24 cellular contexts compared by ENCODE assay signal in genomic region chr14:104119700-104120251, GRCh38. TPM values are rescaled to one million over a fixed set of nuclear protein-coding genes. Genes with fewer than 3 reads are reported as not detected.
A peak's percentile ranks its signal among the peaks of the same experiment; 100 is the strongest.
DNase-seq lines count a peak whose midpoint lies in the region; ATAC-seq and TF ChIP-seq lines count a peak whose summit lies in the region.
"Had no signal": no experiment of that assay in that cellular context is flagged by ENCODE, and none has a peak within 500 bp of the region (broad histone marks: within the 10 kb centered on the region; RNA-seq: fewer than 3 reads in every experiment).

No MANE protein-coding gene starts in this region.

- no peaks in the 10 kb centered on the region for H3K36me3 ChIP-seq in esophagus (ENCODE audit: control insufficient read depth in 2 of 2, insufficient read depth in 2 of 2, low read length in 1 of 2)
- H3K36me3 ChIP-seq: left lung had no signal

- no peaks in the 10 kb centered on the region for H3K27me3 ChIP-seq in esophagus (ENCODE audit: control insufficient read depth in 1 of 2, insufficient read depth in 2 of 2, low read length in 2 of 2)

- H3K9me3 ChIP-seq in esophagus (ENCODE audit: control insufficient read depth in 2 of 2, insufficient read depth in 1 of 2, low read depth in 1 of 2, low read length in 1 of 2) = peaks cover 0 to 3% of the 10 kb centered on the region in 2 donors

- H3K9me3 Mint-ChIP-seq in natural killer cell treated with Interleukin-12 subunit alpha and Interleukin-12 subunit beta and Interleukin-15 and Interleukin-18, amount 100 ng/mL, for 72 hours = peaks cover 4% of the 10 kb centered on the region
- H3K9me3 Mint-ChIP-seq in natural killer cell = peaks cover 4 to 5% of the 10 kb centered on the region in 2 donors
- H3K9me3 Mint-ChIP-seq: activated CD4-positive, alpha-beta T cell treated with anti-CD3 and anti-CD28 coated beads, Interleukin-2, amount 10 ng/mL, durations not matched to agents 24 days and 14 days had no signal

- intact Hi-C loops in natural killer cell (cut with micrococcal nuclease) (no loop called here), posterior vena cava (cut with DNase I) (no loop called here)

- WGBS in esophagus, 2 donors = 68 to 73% methylated on average over 13 of the region's 13 CpGs

- peak overlapping the region; percentile 86 to 91 for H3K27ac ChIP-seq in esophagus (ENCODE audit: low read depth in 2 of 2, low read length in 1 of 2)
- H3K27ac ChIP-seq: body of pancreas, left lung had no signal

- peaks cover 5 to 15% of the 10 kb centered on the region in 2 donors for H3K4me1 ChIP-seq in esophagus (ENCODE audit: control insufficient read depth in 2 of 2, insufficient read depth in 2 of 2, low read length in 1 of 2)

- H3K27ac Mint-ChIP-seq in natural killer cell treated with Interleukin-12 subunit alpha and Interleukin-12 subunit beta and Interleukin-15 and Interleukin-18, amount 100 ng/mL, for 72 hours = no peak overlapping the region
- H3K27ac Mint-ChIP-seq in natural killer cell = no peak overlapping the region
- H3K27ac Mint-ChIP-seq: activated CD4-positive, alpha-beta T cell treated with anti-CD3 and anti-CD28 coated beads, Interleukin-2, amount 10 ng/mL, durations not matched to agents 24 days and 14 days; activated CD8-positive, alpha-beta memory T cell treated with anti-CD3 and anti-CD28 coated beads, Interleukin-2, amount 10 ng/mL, durations not matched to agents 7 days and 5 days; activated T-helper 1 cell treated with anti-CD3 and anti-CD28 coated beads, Interleukin-12 subunit alpha, Interleukin-12 subunit beta, Interleukin-2, Interleukin-4 antibody, amounts not matched to agents 30 ng/mL and 10 ng/mL and 1 ng/mL, durations not matched to agents 14 hours and 24 hours and 36 hours; CD14-positive monocyte; stimulated activated naive CD8-positive, alpha-beta T cell treated with anti-CD3 and anti-CD28 coated beads, Interleukin-15, amount 100 ng/mL, for 72 hours; T-cell had no signal

- no peak for ATAC-seq in natural killer cell treated with Interleukin-12 subunit alpha and Interleukin-12 subunit beta and Interleukin-15 and Interleukin-18, amount 100 ng/mL, for 72 hours
- ATAC-seq in natural killer cell = no peak
- ATAC-seq in GM21381 (IDR thresholded peaks at IDR 0.05; ENCODE audit: unreplicated experiment) = no peak
- ATAC-seq in activated CD4-positive, CD25-positive, alpha-beta regulatory T cell treated with anti-CD3 and anti-CD28 coated beads, Interleukin-2, amount 50 U/mL, for 24 hours = no peak
- ATAC-seq: activated CD8-positive, alpha-beta memory T cell treated with anti-CD3 and anti-CD28 coated beads, Interleukin-2, amount 10 ng/mL, durations not matched to agents 7 days and 5 days; body of pancreas; left lung; PC-3; stimulated activated naive CD8-positive, alpha-beta T cell treated with anti-CD3 and anti-CD28 coated beads, Interleukin-15, amount 100 ng/mL, for 72 hours had no signal

- peaks cover 11 to 29% of the 10 kb centered on the region in 2 donors for H3K27me3 Mint-ChIP-seq in natural killer cell treated with Interleukin-12 subunit alpha and Interleukin-12 subunit beta and Interleukin-15 and Interleukin-18, amount 100 ng/mL, for 72 hours
- peaks cover 9 to 32% of the 10 kb centered on the region in 2 donors for H3K27me3 Mint-ChIP-seq in natural killer cell (ENCODE audit: low read depth in 2 of 2)

- H3K36me3 Mint-ChIP-seq in natural killer cell treated with Interleukin-12 subunit alpha and Interleukin-12 subunit beta and Interleukin-15 and Interleukin-18, amount 100 ng/mL, for 72 hours = peaks cover 9% of the 10 kb centered on the region
- H3K36me3 Mint-ChIP-seq in natural killer cell = peaks cover 11% of the 10 kb centered on the region
- H3K36me3 Mint-ChIP-seq: activated CD8-positive, alpha-beta memory T cell treated with anti-CD3 and anti-CD28 coated beads, Interleukin-2, amount 10 ng/mL, durations not matched to agents 7 days and 5 days; CD14-positive monocyte; T-cell had no signal

- no peak for TF ChIP-seq CTCF in natural killer cell (IDR thresholded peaks at IDR 0.05)

- peak overlapping the region; percentile 60 to 79 for H3K4me3 ChIP-seq in esophagus (ENCODE audit: low read depth in 1 of 2, low read length in 2 of 2)
- H3K4me3 ChIP-seq: body of pancreas, left lung had no signal

- no peak overlapping the region for H3K4me3 Mint-ChIP-seq in natural killer cell treated with Interleukin-12 subunit alpha and Interleukin-12 subunit beta and Interleukin-15 and Interleukin-18, amount 100 ng/mL, for 72 hours
- H3K4me3 Mint-ChIP-seq in natural killer cell = no peak overlapping the region
- H3K4me3 Mint-ChIP-seq: activated CD4-positive, alpha-beta T cell treated with anti-CD3 and anti-CD28 coated beads, Interleukin-2, amount 10 ng/mL, durations not matched to agents 24 days and 14 days; activated CD8-positive, alpha-beta memory T cell treated with anti-CD3 and anti-CD28 coated beads, Interleukin-2, amount 10 ng/mL, durations not matched to agents 7 days and 5 days; activated T-helper 1 cell treated with anti-CD3 and anti-CD28 coated beads, Interleukin-12 subunit alpha, Interleukin-12 subunit beta, Interleukin-2, Interleukin-4 antibody, amounts not matched to agents 30 ng/mL and 10 ng/mL and 1 ng/mL, durations not matched to agents 14 hours and 24 hours and 36 hours; CD14-positive monocyte; stimulated activated naive CD8-positive, alpha-beta T cell treated with anti-CD3 and anti-CD28 coated beads, Interleukin-15, amount 100 ng/mL, for 72 hours had no signal

- H3K4me1 Mint-ChIP-seq in natural killer cell treated with Interleukin-12 subunit alpha and Interleukin-12 subunit beta and Interleukin-15 and Interleukin-18, amount 100 ng/mL, for 72 hours (ENCODE audit: low read depth in 2 of 2) = no peaks in the 10 kb centered on the region
- H3K4me1 Mint-ChIP-seq in natural killer cell = no peaks in the 10 kb centered on the region
- H3K4me1 Mint-ChIP-seq: activated CD4-positive, alpha-beta T cell treated with anti-CD3 and anti-CD28 coated beads, Interleukin-2, amount 10 ng/mL, durations not matched to agents 24 days and 14 days; activated CD8-positive, alpha-beta memory T cell treated with anti-CD3 and anti-CD28 coated beads, Interleukin-2, amount 10 ng/mL, durations not matched to agents 7 days and 5 days; CD14-positive monocyte; T-cell had no signal

- peak; percentile 40 for DNase-seq in natural killer cell treated with Interleukin-12 subunit alpha and Interleukin-12 subunit beta and Interleukin-15 and Interleukin-18, amount 100 ng/mL, for 72 hours (ENCODE audit: low spot score)
- DNase-seq in natural killer cell (no peak), posterior vena cava (ENCODE audit: low spot score) (peak; percentile 49), NCI-H1694 treated with DMSO at 0.1 percent for 48 hours (lab: John Stamatoyannopoulos, UW) (no peak)
- DNase-seq: activated CD4-positive, alpha-beta T cell treated with anti-CD3 and anti-CD28 coated beads, Interleukin-2, amount 10 ng/mL, durations not matched to agents 24 days and 14 days; activated CD8-positive, alpha-beta memory T cell treated with anti-CD3 and anti-CD28 coated beads, Interleukin-2, amount 10 ng/mL, durations not matched to agents 7 days and 5 days; midbrain; NCI-H1092; NCI-H2081; NCI-H345; NCI-H774; stimulated activated CD4-positive, alpha-beta T cell treated with anti-CD3 and anti-CD28 coated beads, Interleukin-4, amount 100 ng/mL, for 24 hours; T-cell had no signal

RNA-seq across cellular contexts. Expression of gene KIF26A, which starts 18.6 kb away (rescaled TPM):
- total RNA-seq in natural killer cell treated with Interleukin-12 subunit alpha and Interleukin-12 subunit beta and Interleukin-15 and Interleukin-18, amount 100 ng/mL, for 72 hours = not detected
- total RNA-seq in natural killer cell (not detected), posterior vena cava (1 to 10 TPM; 5.0 to 6.9 TPM)
- polyA plus RNA-seq in esophagus = 1 to 10 TPM in 1 of 2 donors, under 1 TPM in 1; 0.73 to 1.8 TPM
- polyA plus RNA-seq: AG04450, CD14-positive monocyte had no signal

RNA-seq across cellular contexts. Expression of gene ASPG, which starts 34.3 kb away (rescaled TPM):
- not detected for total RNA-seq in natural killer cell treated with Interleukin-12 subunit alpha and Interleukin-12 subunit beta and Interleukin-15 and Interleukin-18, amount 100 ng/mL, for 72 hours
- not detected for total RNA-seq in natural killer cell
- polyA plus RNA-seq in esophagus = 10 to 100 TPM; 50.4 to 86.4 TPM
- total RNA-seq in posterior vena cava = 1 to 10 TPM; 1.3 to 3.2 TPM
- total RNA-seq: activated CD4-positive, alpha-beta T cell treated with anti-CD3 and anti-CD28 coated beads, Interleukin-2, amount 10 ng/mL, durations not matched to agents 24 days and 14 days; activated CD8-positive, alpha-beta memory T cell treated with anti-CD3 and anti-CD28 coated beads, Interleukin-2, amount 10 ng/mL, durations not matched to agents 7 days and 5 days; activated T-helper 1 cell treated with anti-CD3 and anti-CD28 coated beads, Interleukin-12 subunit alpha, Interleukin-12 subunit beta, Interleukin-2, Interleukin-4 antibody, amounts not matched to agents 30 ng/mL and 10 ng/mL and 1 ng/mL, durations not matched to agents 14 hours and 24 hours and 36 hours; H4 had no signal
- polyA plus RNA-seq: AG04450, CD14-positive monocyte had no signal

Comparison
In these comparisons a context has a peak if more than half of its experiments do, and no peak if none do; other contexts are left out.
1. DNase-seq: peak in natural killer cell treated with Interleukin-12 subunit alpha and Interleukin-12 subunit beta and Interleukin-15 and Interleukin-18, amount 100 ng/mL, for 72 hours (single experiment) and posterior vena cava (single experiment); none in natural killer cell (single experiment) and NCI-H1694 treated with DMSO at 0.1 percent for 48 hours (single experiment).
2. RNA of gene KIF26A, which starts 18.6 kb away (total RNA-seq): 5.0 to 6.9 TPM in posterior vena cava; not detected in natural killer cell and not detected in natural killer cell treated with Interleukin-12 subunit alpha and Interleukin-12 subunit beta and Interleukin-15 and Interleukin-18, amount 100 ng/mL, for 72 hours; every median in the first group is over 4 times any median in the second.